In the genomic region with DNA sequence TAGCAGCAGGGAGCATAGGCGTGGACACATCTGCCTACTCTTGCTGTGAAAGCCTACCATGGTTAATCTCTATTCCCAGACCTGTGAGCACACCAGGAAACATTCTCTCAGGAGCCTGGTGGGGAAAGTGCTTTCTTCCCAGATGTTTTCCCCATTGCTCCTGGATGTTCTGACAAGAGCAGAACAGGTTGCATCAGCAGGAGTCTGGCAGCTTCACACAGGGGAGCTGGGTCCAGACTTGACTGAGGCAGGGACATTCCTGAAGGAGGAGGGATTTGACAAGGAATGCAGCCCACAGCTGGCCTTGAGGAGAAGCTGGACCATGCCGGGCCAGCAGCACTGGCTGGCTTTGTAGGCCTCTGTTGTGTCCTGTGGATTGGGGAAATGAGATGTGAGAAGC, we compare ENCODE assay signal across 16 cellular contexts. TPM values are rescaled to one million over a fixed set of nuclear protein-coding genes. Genes with fewer than 3 reads are reported as not detected.
A peak's percentile ranks its signal among the peaks of the same experiment; 100 is the strongest.
DNase-seq lines count a peak whose midpoint lies in the region; ATAC-seq and TF ChIP-seq lines count a peak whose summit lies in the region.
"Had no signal": no experiment of that assay in that cellular context is flagged by ENCODE, and none has a peak within 500 bp of the region (broad histone marks: within the 10 kb centered on the region; RNA-seq: fewer than 3 reads in every experiment).

No MANE protein-coding gene starts in this region.

- H3K9me3 ChIP-seq in Caco-2, result no peaks in the 10 kb centered on the region
- H3K9me3 ChIP-seq in fibroblast of lung (ENCODE audit: control insufficient read depth, insufficient read depth, low read depth, low read length), result no peaks in the 10 kb centered on the region
- no peaks in the 10 kb centered on the region for H3K9me3 ChIP-seq in neuronal stem cell (replicated peaks in 1 of 2; ENCODE audit: control insufficient read depth in 2 of 2, insufficient read depth in 1 of 2, low read depth in 1 of 2, low read length in 2 of 2)
- H3K9me3 ChIP-seq: SJSA1 had no signal

- H3K4me3 Mint-ChIP-seq in Caco-2 (ENCODE audit: unreplicated experiment), result no peak overlapping the region
- H3K4me3 Mint-ChIP-seq in stimulated activated naive CD8-positive, alpha-beta T cell treated with anti-CD3 and anti-CD28 coated beads, Interleukin-15, amount 100 ng/mL, for 72 hours, result no peak overlapping the region
- H3K4me3 Mint-ChIP-seq: central memory CD8-positive, alpha-beta T cell had no signal

- H3K9ac ChIP-seq in fibroblast of lung (ENCODE audit: insufficient read depth, low read length) (no peak overlapping the region), neuronal stem cell (ENCODE audit: low read depth, low read length, poor library complexity) (no peak overlapping the region)

- WGBS in neuronal stem cell (ENCODE audit: extremely low coverage in 2 of 2, insufficient read length in 2 of 2, insufficient replicate concordance in 1 of 2), 2 donors, result no CpG with 5 or more reads among the region's 2 CpGs

- CTCF ChIA-PET in Caco-2 (lab: Charles Lee), result interaction anchor here (1.0 to 2.2 kb wide), 3 partner anchors 18 to 149 kb away, joined by 3 to 9 read pairs (median 6); no protein-coding TSS in a partner anchor
- CTCF ChIA-PET in RWPE1 (lab: Yijun Ruan, JAX), result interaction anchor here (0.6 to 1.0 kb wide), 2 partner anchors 21 to 54 kb away, joined by 5 to 8 read pairs; partner anchors contain the start of gene ARTN

- H4K91ac ChIP-seq in neuronal stem cell (ENCODE audit: low read depth, low read length, poor library complexity), result no peak overlapping the region

- H3K9me3 Mint-ChIP-seq in Caco-2 (ENCODE audit: unreplicated experiment), result no peaks in the 10 kb centered on the region
- H3K9me3 Mint-ChIP-seq in stimulated activated naive CD8-positive, alpha-beta T cell treated with anti-CD3 and anti-CD28 coated beads, Interleukin-15, amount 100 ng/mL, for 72 hours, result no peaks in the 10 kb centered on the region
- H3K9me3 Mint-ChIP-seq: central memory CD8-positive, alpha-beta T cell had no signal

- TF ChIP-seq CTCF in Caco-2 (IDR thresholded peaks at IDR 0.05; ENCODE audit: insufficient read depth in 1 of 2, low read depth in 1 of 2, low read length in 1 of 2, severe bottlenecking in 1 of 2, unreplicated experiment in 1 of 2) (no peak), RWPE1 (conservative IDR thresholded peaks at IDR 0.05; ENCODE audit: low read depth) (no peak), fibroblast of lung (conservative IDR thresholded peaks at IDR 0.05 in 1 of 2, IDR thresholded peaks at IDR 0.05 in 1 of 2; ENCODE audit: low read depth in 1 of 2, low read length in 2 of 2) (no peak)

- H4K8ac ChIP-seq in neuronal stem cell (ENCODE audit: low read depth, low read length), result no peak overlapping the region

- H2BK15ac ChIP-seq in neuronal stem cell (ENCODE audit: low read length), result no peak overlapping the region

- POLR2A ChIA-PET in Caco-2 (lab: Charles Lee) (no interaction called here), RWPE1 (lab: Yijun Ruan, JAX; ENCODE audit: low non-redundant PET) (no interaction called here)

- no peaks in the 10 kb centered on the region for H3K79me1 ChIP-seq in neuronal stem cell (ENCODE audit: low read depth, low read length)

- H4K20me1 ChIP-seq in fibroblast of lung (ENCODE audit: control insufficient read depth, extremely low read depth, insufficient read depth, low read length), result no peaks in the 10 kb centered on the region

- H2AK5ac ChIP-seq in neuronal stem cell (ENCODE audit: low read depth, low read length), result peak overlapping the region; percentile 53

- intact Hi-C loops in Caco-2 (cut with micrococcal nuclease; ENCODE audit: unreplicated experiment), result no loop called here

- H3K4me2 ChIP-seq in fibroblast of lung (ENCODE audit: extremely low read depth, insufficient read depth, low read length) (no peak overlapping the region), neuronal stem cell (ENCODE audit: insufficient read depth, low read length, poor library complexity, severe bottlenecking) (no peak overlapping the region)
- H3K4me2 ChIP-seq: smooth muscle cell had no signal

- no TSS peak for BruUV-seq in Caco-2 (replicated peaks; lab: Mats Ljungman, UMichigan)

- H3K79me2 ChIP-seq in fibroblast of lung (ENCODE audit: control insufficient read depth, insufficient read depth, low read length), result no peaks in the 10 kb centered on the region

- H3K4me3 ChIP-seq in Caco-2 (ENCODE audit: low read depth, low read length) (no peak overlapping the region), fibroblast of lung (replicated peaks in 1 of 4; ENCODE audit: control extremely low read depth in 1 of 4, insufficient read depth in 1 of 4, low read depth in 3 of 4, low read length in 4 of 4) (no peak overlapping the region), neuronal stem cell (ENCODE audit: low read length in 2 of 2) (peak overlapping the region in 1 of 2 donors; percentile 35)
- H3K4me3 ChIP-seq: SJSA1, smooth muscle cell had no signal

- no peak overlapping the region for H2BK12ac ChIP-seq in neuronal stem cell (ENCODE audit: low read length)

- H3K14ac ChIP-seq in neuronal stem cell (ENCODE audit: low read length), result no peak overlapping the region

- H3K4me1 ChIP-seq in Caco-2 (no peaks in the 10 kb centered on the region), fibroblast of lung (ENCODE audit: control insufficient read depth, extremely low read depth, insufficient read depth, low read length) (no peaks in the 10 kb centered on the region), neuronal stem cell (ENCODE audit: control insufficient read depth in 2 of 2, insufficient read depth in 1 of 2, low read depth in 1 of 2, low read length in 2 of 2) (peaks cover 0 to 15% of the 10 kb centered on the region in 2 donors)
- H3K4me1 ChIP-seq: SJSA1 had no signal

- no peak overlapping the region for H3K4ac ChIP-seq in neuronal stem cell (ENCODE audit: low read length)

- DNase-seq in Caco-2 (peak in 1 of 2 experiments; percentile 31), RWPE1 (ENCODE audit: low spot score) (peak; percentile 83), fibroblast of lung (ENCODE audit: low read depth in 2 of 2) (peak; percentile 48 to 77), neuronal stem cell (ENCODE audit: low spot score) (no peak), UCSD-AML1 (lab: John Stamatoyannopoulos, UW; ENCODE audit: unreplicated experiment) (no peak), HT-29 (ENCODE audit: low spot score) (no peak)
- no peak for DNase-seq in stimulated activated naive CD8-positive, alpha-beta T cell treated with anti-CD3 and anti-CD28 coated beads, Interleukin-15, amount 100 ng/mL, for 72 hours
- DNase-seq: activated T-cell treated with anti-CD3 and anti-CD28 coated beads, Interleukin-2, amount 50 U/mL, for 48 hours; Calu3; head of caudate nucleus had no signal

- peaks cover 6% of the 10 kb centered on the region for H3K27me3 Mint-ChIP-seq in Caco-2 (ENCODE audit: insufficient read depth, unreplicated experiment)
- H3K27me3 Mint-ChIP-seq in stimulated activated naive CD8-positive, alpha-beta T cell treated with anti-CD3 and anti-CD28 coated beads, Interleukin-15, amount 100 ng/mL, for 72 hours, result no peaks in the 10 kb centered on the region
- H3K27me3 Mint-ChIP-seq: central memory CD8-positive, alpha-beta T cell had no signal

- H3K4me1 Mint-ChIP-seq in Caco-2 (ENCODE audit: low read depth, unreplicated experiment), result peaks cover 11% of the 10 kb centered on the region
- H3K4me1 Mint-ChIP-seq in stimulated activated naive CD8-positive, alpha-beta T cell treated with anti-CD3 and anti-CD28 coated beads, Interleukin-15, amount 100 ng/mL, for 72 hours, result no peaks in the 10 kb centered on the region
- H3K4me1 Mint-ChIP-seq: central memory CD8-positive, alpha-beta T cell had no signal

- H3K27ac Mint-ChIP-seq in Caco-2 (ENCODE audit: unreplicated experiment), result peak overlapping the region; percentile 12
- peak overlapping the region in 1 of 2 donors; percentile 42 for H3K27ac Mint-ChIP-seq in stimulated activated naive CD8-positive, alpha-beta T cell treated with anti-CD3 and anti-CD28 coated beads, Interleukin-15, amount 100 ng/mL, for 72 hours

- no peak overlapping the region for H2BK5ac ChIP-seq in neuronal stem cell (ENCODE audit: low read length)

- H2BK120ac ChIP-seq in neuronal stem cell (ENCODE audit: low read depth, low read length), result no peak overlapping the region

- no peaks in the 10 kb centered on the region for H3K36me3 Mint-ChIP-seq in Caco-2 (ENCODE audit: insufficient read depth, unreplicated experiment)

- H2AFZ ChIP-seq in fibroblast of lung (ENCODE audit: low read length) (no peak overlapping the region), neuronal stem cell (ENCODE audit: low read length) (no peak overlapping the region)

- H3K23ac ChIP-seq in neuronal stem cell (ENCODE audit: low read depth, low read length, poor library complexity), result no peak overlapping the region

- no peak overlapping the region for H3K18ac ChIP-seq in neuronal stem cell (ENCODE audit: low read length)

- no peak for ATAC-seq in GM21390 (IDR thresholded peaks at IDR 0.05; ENCODE audit: unreplicated experiment)
- no peak for ATAC-seq in stimulated activated naive CD8-positive, alpha-beta T cell treated with anti-CD3 and anti-CD28 coated beads, Interleukin-15, amount 100 ng/mL, for 72 hours

- peak overlapping the region; percentile 100 for H3K27ac ChIP-seq in RWPE1
- H3K27ac ChIP-seq in fibroblast of lung (ENCODE audit: insufficient read depth, low read length), result no peak overlapping the region
- no peak overlapping the region for H3K27ac ChIP-seq in neuronal stem cell (replicated peaks; ENCODE audit: low read length)
- H3K27ac ChIP-seq: SJSA1, WERI-Rb-1 had no signal

- H3K36me3 ChIP-seq in Caco-2 (ENCODE audit: control insufficient read depth, insufficient read depth, low read length), result no peaks in the 10 kb centered on the region
- H3K36me3 ChIP-seq in fibroblast of lung (ENCODE audit: control insufficient read depth, insufficient read depth, low read length), result no peaks in the 10 kb centered on the region
- H3K36me3 ChIP-seq in neuronal stem cell (replicated peaks in 1 of 2; ENCODE audit: control insufficient read depth in 2 of 2, insufficient read depth in 2 of 2, low read length in 2 of 2), result peaks cover 2 to 10% of the 10 kb centered on the region in 2 donors
- H3K36me3 ChIP-seq: WERI-Rb-1 had no signal

- H3K27me3 ChIP-seq in Caco-2 (replicated peaks; ENCODE audit: control insufficient read depth, insufficient read depth, low read length) (no peaks in the 10 kb centered on the region), fibroblast of lung (ENCODE audit: control insufficient read depth, insufficient read depth, low read length) (no peaks in the 10 kb centered on the region), neuronal stem cell (ENCODE audit: control insufficient read depth in 3 of 3, insufficient read depth in 3 of 3, low read depth in 1 of 3, low read length in 3 of 3) (no peaks in the 10 kb centered on the region)
- H3K27me3 ChIP-seq: SJSA1 had no signal

RNA-seq across cellular contexts. Expression of gene ARTN, which starts 21.0 kb away (rescaled TPM):
- total RNA-seq in Caco-2 (2022), result 0.26 TPM in 1 of 2 replicates, not detected in the other
- 0.50 TPM in 1 of 2 replicates, not detected in the other for total RNA-seq in fibroblast of lung
- 0.06 TPM in 1 of 2 replicates, not detected in the other for polyA plus RNA-seq in fibroblast of lung
- 0.21 and 0.27 TPM in 2 replicates for polyA plus RNA-seq in fibroblast of lung (2012)
- polyA minus RNA-seq in fibroblast of lung (ENCODE audit: low replicate concordance), result not detected in 2 replicates
- polyA plus RNA-seq in neuronal stem cell (2013, experiment 1 of 2), result 2.7 TPM
- 2.4 TPM for polyA plus RNA-seq in neuronal stem cell (2013, experiment 2 of 2)
- total RNA-seq in HT-29 (2014; rRNA removed; shearing (Covaris generic)), result not detected in 2 replicates
- total RNA-seq: mononuclear cell, SJSA1 had no signal

RNA-seq across cellular contexts. Expression of gene IPO13, which starts 34.1 kb away (rescaled TPM):
- total RNA-seq in Caco-2 (2022) (14.1 and 15.9 TPM in 2 replicates), fibroblast of lung (13.1 and 18.5 TPM in 2 replicates)
- polyA plus RNA-seq in fibroblast of lung, result 12.8 and 19.1 TPM in 2 replicates
- polyA plus RNA-seq in fibroblast of lung (2012), result 16.7 and 20.3 TPM in 2 replicates
- polyA minus RNA-seq in fibroblast of lung (ENCODE audit: low replicate concordance), result 115 and 130 TPM in 2 replicates
- polyA plus RNA-seq in neuronal stem cell (2013, experiment 1 of 2), result 9.3 TPM
- polyA plus RNA-seq in neuronal stem cell (2013, experiment 2 of 2), result 9.1 TPM
- 19.1 and 24.6 TPM in 2 replicates for total RNA-seq in HT-29 (2014; rRNA removed; shearing (Covaris generic))

RNA-seq across cellular contexts. Expression of gene DPH2, which starts 57.2 kb away (rescaled TPM):
- total RNA-seq in Caco-2 (2022) (29.0 and 29.5 TPM in 2 replicates), fibroblast of lung (9.1 and 12.8 TPM in 2 replicates)
- polyA plus RNA-seq in fibroblast of lung, result 11.2 and 17.5 TPM in 2 replicates
- polyA plus RNA-seq in fibroblast of lung (2012), result 10.7 and 15.7 TPM in 2 replicates
- polyA minus RNA-seq in fibroblast of lung (ENCODE audit: low replicate concordance), result 38.1 and 39.7 TPM in 2 replicates
- 11.1 TPM for polyA plus RNA-seq in neuronal stem cell (2013, experiment 1 of 2)
- 11.6 TPM for polyA plus RNA-seq in neuronal stem cell (2013, experiment 2 of 2)
- 118 and 120 TPM in 2 replicates for total RNA-seq in HT-29 (2014; rRNA removed; shearing (Covaris generic))

Comparison
In these comparisons a context has a peak if more than half of its experiments do, and no peak if none do; other contexts are left out.
1. DNase-seq: peak in RWPE1 (single experiment) and fibroblast of lung (2 of 2); none in neuronal stem cell (single experiment), UCSD-AML1 (single experiment), HT-29 (single experiment) and stimulated activated naive CD8-positive, alpha-beta T cell treated with anti-CD3 and anti-CD28 coated beads, Interleukin-15, amount 100 ng/mL, for 72 hours (0 of 2).